Comparison of ENCODE assay signal across 8 cellular contexts in genomic region chr6:108565091-108565766, GRCh38. TPM values are rescaled to one million over a fixed set of nuclear protein-coding genes. Genes with fewer than 3 reads are reported as not detected.
DNase-seq lines count a peak whose midpoint lies in the region; ATAC-seq, FAIRE-seq and TF ChIP-seq lines count a peak whose summit lies in the region.

No MANE protein-coding gene starts in this region.

- no peak for FAIRE-seq in pancreas (lab: Jason Lieb, UNC)

- TF ChIP-seq CTCF in GM13976 (IDR thresholded peaks at IDR 0.05; ENCODE audit: borderline replicate concordance, control extremely low read depth, extremely low read depth, insufficient read depth, missing control alignments): no peak
- no peak for TF ChIP-seq CTCF in mesothelial cell of epicardium (IDR thresholded peaks at IDR 0.05; ENCODE audit: unreplicated experiment)
- TF ChIP-seq CTCF in pancreas (IDR thresholded peaks at IDR 0.05): no peak

- H3K27ac ChIP-seq in pancreas: peak overlapping the region in 2 of 4 donors; percentile 57 to 99

- no peaks in the 10 kb centered on the region for H3K9me3 Mint-ChIP-seq in activated naive CD8-positive, alpha-beta T cell treated with anti-CD3 and anti-CD28 coated beads, Interleukin-2, amount 10 ng/mL, durations not matched to agents 7 days and 5 days
- no peaks in the 10 kb centered on the region for H3K9me3 Mint-ChIP-seq in mesothelial cell of epicardium

- in situ Hi-C loops in GM13976 (cut with MboI; ENCODE audit: low sequenced_read_pairs, unreplicated experiment): no loop called here
- in situ Hi-C loops in KBM-7 (cut with MboI; ENCODE audit: low pct_unique_long_range_greater_than_20kb, low sequenced_read_pairs): loop anchor here (25.0 kb wide), 1 partner anchor 222 kb away; no protein-coding TSS in a partner anchor

- H3K4me3 ChIP-seq in pancreas: peak overlapping the region in 1 of 4 donors; percentile 12

- ATAC-seq in GM21529 (IDR thresholded peaks at IDR 0.05; ENCODE audit: unreplicated experiment): peak; percentile 69
- ATAC-seq in activated naive CD8-positive, alpha-beta T cell treated with anti-CD3 and anti-CD28 coated beads, Interleukin-2, amount 10 ng/mL, durations not matched to agents 7 days and 5 days (ENCODE audit: low read depth): peak; percentile 80
- no peak for ATAC-seq in pancreas

- peaks cover 27% of the 10 kb centered on the region for H3K36me3 Mint-ChIP-seq in activated naive CD8-positive, alpha-beta T cell treated with anti-CD3 and anti-CD28 coated beads, Interleukin-2, amount 10 ng/mL, durations not matched to agents 7 days and 5 days
- H3K36me3 Mint-ChIP-seq in mesothelial cell of epicardium: peaks cover 24% of the 10 kb centered on the region

- WGBS in pancreas, 2 donors: 13 to 16% methylated on average over 4 of the region's 4 CpGs

- peak overlapping the region; percentile 73 for H3K27ac Mint-ChIP-seq in activated naive CD8-positive, alpha-beta T cell treated with anti-CD3 and anti-CD28 coated beads, Interleukin-2, amount 10 ng/mL, durations not matched to agents 7 days and 5 days
- peak overlapping the region; percentile 10 for H3K27ac Mint-ChIP-seq in mesothelial cell of epicardium

- intact Hi-C loops in pancreas (cut with DNase I): no loop called here

- H3K4me1 Mint-ChIP-seq in activated naive CD8-positive, alpha-beta T cell treated with anti-CD3 and anti-CD28 coated beads, Interleukin-2, amount 10 ng/mL, durations not matched to agents 7 days and 5 days: peaks cover 48% of the 10 kb centered on the region
- H3K4me1 Mint-ChIP-seq in mesothelial cell of epicardium: peaks cover 47% of the 10 kb centered on the region

- no peaks in the 10 kb centered on the region for H3K27me3 Mint-ChIP-seq in activated naive CD8-positive, alpha-beta T cell treated with anti-CD3 and anti-CD28 coated beads, Interleukin-2, amount 10 ng/mL, durations not matched to agents 7 days and 5 days
- peaks cover 3% of the 10 kb centered on the region for H3K27me3 Mint-ChIP-seq in mesothelial cell of epicardium (ENCODE audit: low read depth)

- peak; percentile 43 for DNase-seq in GM13976 (ENCODE audit: low spot score)
- DNase-seq in KBM-7: peak; percentile 88
- no peak for DNase-seq in activated naive CD8-positive, alpha-beta T cell treated with anti-CD3 and anti-CD28 coated beads, Interleukin-2, amount 10 ng/mL, durations not matched to agents 7 days and 5 days
- no peak for DNase-seq in mesothelial cell of epicardium (ENCODE audit: low spot score in 2 of 2, unreplicated experiment in 2 of 2)
- DNase-seq in pancreas: no peak
- no peak for DNase-seq in NCI-H2081 (lab: John Stamatoyannopoulos, UW)
- DNase-seq in inferior parietal cortex (ENCODE audit: extremely low spot score): no peak

- POLR2A ChIA-PET in activated naive CD8-positive, alpha-beta T cell treated with anti-CD3 and anti-CD28 coated beads, Interleukin-2, amount 10 ng/mL, durations not matched to agents 7 days and 5 days (lab: Charles Lee): interaction anchor here (1.2 kb wide), 1 partner anchor 24 kb away, joined by 4 read pairs; no protein-coding TSS in a partner anchor

- H3K36me3 ChIP-seq in pancreas: peaks cover 0 to 37% (median 17%) of the 10 kb centered on the region in 3 donors

- no peaks in the 10 kb centered on the region for H3K27me3 ChIP-seq in pancreas

- H3K9me3 ChIP-seq in pancreas: no peaks in the 10 kb centered on the region

- peaks cover 21 to 47% (median 34%) of the 10 kb centered on the region in 3 donors for H3K4me1 ChIP-seq in pancreas

- peak overlapping the region; percentile 51 for H3K4me3 Mint-ChIP-seq in activated naive CD8-positive, alpha-beta T cell treated with anti-CD3 and anti-CD28 coated beads, Interleukin-2, amount 10 ng/mL, durations not matched to agents 7 days and 5 days
- no peak overlapping the region for H3K4me3 Mint-ChIP-seq in mesothelial cell of epicardium

RNA-seq across cellular contexts. Expression of gene FOXO3, which starts 4.5 kb away (rescaled TPM):
- total RNA-seq in activated naive CD8-positive, alpha-beta T cell treated with anti-CD3 and anti-CD28 coated beads, Interleukin-2, amount 10 ng/mL, durations not matched to agents 7 days and 5 days: 10 to 100 TPM; 20.0 to 21.2 TPM
- total RNA-seq in mesothelial cell of epicardium (56.6 to 58.3 TPM (median 57.9 TPM) in 3 replicates), pancreas (10 to 100 TPM; 33.0 to 61.2 (median 41.7) TPM)
- polyA plus RNA-seq in pancreas: 10 to 100 TPM; 11.3 to 12.6 TPM

Comparison
In these comparisons a context has a peak if more than half of its experiments do, and no peak if none do; other contexts are left out.
1. DNase-seq: peak in GM13976 (single experiment) and KBM-7 (single experiment); none in activated naive CD8-positive, alpha-beta T cell treated with anti-CD3 and anti-CD28 coated beads, Interleukin-2, amount 10 ng/mL, durations not matched to agents 7 days and 5 days (single experiment), mesothelial cell of epicardium (0 of 2), pancreas (0 of 6), NCI-H2081 (0 of 2) and inferior parietal cortex (single experiment).
2. ATAC-seq: peak in GM21529 (single experiment) and activated naive CD8-positive, alpha-beta T cell treated with anti-CD3 and anti-CD28 coated beads, Interleukin-2, amount 10 ng/mL, durations not matched to agents 7 days and 5 days (single experiment); none in pancreas (0 of 4).